In genomic region chr19:49085868-49086232, GRCh38 we compare ENCODE assay signal across 9 cellular contexts. TPM values are rescaled to one million over a fixed set of nuclear protein-coding genes. Genes with fewer than 3 reads are reported as not detected.
DNase-seq lines count a peak whose midpoint lies in the region; ATAC-seq and TF ChIP-seq lines count a peak whose summit lies in the region.
"Had no signal": no experiment of that assay in that cellular context is flagged by ENCODE, and none has a peak within 500 bp of the region (broad histone marks: within the 10 kb centered on the region; RNA-seq: fewer than 3 reads in every experiment).

No MANE protein-coding gene starts in this region.

- peaks cover 36% of the 10 kb centered on the region for H3K4me1 ChIP-seq in BLaER1
- H3K4me1 ChIP-seq in ectodermal cell (ENCODE audit: control insufficient read depth, insufficient read depth, low read length), result peaks cover 4% of the 10 kb centered on the region

- peaks cover 34% of the 10 kb centered on the region for H3K36me3 Mint-ChIP-seq in nephron (ENCODE audit: low read depth)

- H3K4me1 Mint-ChIP-seq in nephron, result peaks cover 24% of the 10 kb centered on the region

- peak overlapping the region; percentile 98 for H3K9ac ChIP-seq in BLaER1

- H3K27me3 Mint-ChIP-seq in nephron (ENCODE audit: low read depth), result no peaks in the 10 kb centered on the region

- no peak for ATAC-seq in HG02623 (IDR thresholded peaks at IDR 0.05; ENCODE audit: unreplicated experiment)

- H3K4me3 ChIP-seq in BLaER1 (peak overlapping the region; percentile 97), LNCaP clone FGC (ENCODE audit: low read depth, low read length) (peak overlapping the region; percentile 87), ectodermal cell (ENCODE audit: insufficient read depth, low read depth, low read length) (peak overlapping the region; percentile 62)

- H3K27me3 ChIP-seq in BLaER1 (no peaks in the 10 kb centered on the region), ectodermal cell (ENCODE audit: control insufficient read depth, insufficient read depth, low read length, poor library complexity, severe bottlenecking) (peaks cover 5% of the 10 kb centered on the region)

- WGBS in ectodermal cell, 2 experiments, result 2 to 3% methylated on average over 14 of the region's 14 CpGs

- no peak for TF ChIP-seq CTCF in LNCaP clone FGC (IDR thresholded peaks at IDR 0.05; ENCODE audit: control insufficient read depth, extremely low read depth, insufficient read depth)
- TF ChIP-seq CTCF in nephron (IDR thresholded peaks at IDR 0.05; ENCODE audit: unreplicated experiment in 3 of 3), result no peak

- H3K36me3 ChIP-seq in BLaER1, result peaks cover 47% of the 10 kb centered on the region
- peaks cover 33% of the 10 kb centered on the region for H3K36me3 ChIP-seq in ectodermal cell (ENCODE audit: control insufficient read depth, insufficient read depth, low read length)

- H3K27ac Mint-ChIP-seq in nephron, result peak overlapping the region; percentile 80 to 93 (median 92)

- H3K9me3 Mint-ChIP-seq in nephron, result no peaks in the 10 kb centered on the region

- no peak for DNase-seq in LNCaP clone FGC (ENCODE audit: low read depth)
- no peak for DNase-seq in G401 (ENCODE audit: low spot score)
- DNase-seq in NCI-H128 (lab: John Stamatoyannopoulos, UW; ENCODE audit: unreplicated experiment), result no peak
- DNase-seq in NCI-H2227 treated with DMSO at 0.1 percent for 48 hours (lab: John Stamatoyannopoulos, UW), result no peak

- peak overlapping the region; percentile 100 for H3K4me2 ChIP-seq in BLaER1

- peaks cover 55% of the 10 kb centered on the region for H4K20me1 ChIP-seq in BLaER1

- peak overlapping the region; percentile 97 for H3K27ac ChIP-seq in BLaER1
- peak overlapping the region; percentile 66 for H3K27ac ChIP-seq in ectodermal cell (ENCODE audit: insufficient read depth, low read depth, low read length, poor library complexity, severe bottlenecking)

- peak overlapping the region; percentile 75 to 99 (median 80) for H3K4me3 Mint-ChIP-seq in nephron

- H3K9me3 ChIP-seq in BLaER1, result no peaks in the 10 kb centered on the region
- no peaks in the 10 kb centered on the region for H3K9me3 ChIP-seq in ectodermal cell (ENCODE audit: control insufficient read depth, low read length)

- in situ Hi-C loops in G401 (cut with HindIII; ENCODE audit: low sequenced_read_pairs), result no loop called here

RNA-seq across cellular contexts. Expression of gene SNRNP70, which starts 0.6 kb away (rescaled TPM):
- polyA plus RNA-seq in ectodermal cell (2013, experiment 1 of 4), result 343 TPM
- polyA plus RNA-seq in ectodermal cell (2013, experiment 2 of 4), result 315 TPM
- polyA plus RNA-seq in ectodermal cell (2013, experiment 3 of 4), result 279 TPM
- 290 TPM for polyA plus RNA-seq in ectodermal cell (2013, experiment 4 of 4)
- 326 and 361 TPM in 2 replicates for total RNA-seq in G401 (2014; rRNA removed; shearing (Covaris generic))

RNA-seq across cellular contexts. Expression of gene KCNA7, which starts 13.4 kb away (rescaled TPM):
- polyA plus RNA-seq in ectodermal cell (2013, experiment 1 of 4), result not detected
- polyA plus RNA-seq in ectodermal cell (2013, experiment 2 of 4), result 0.04 TPM
- polyA plus RNA-seq in ectodermal cell (2013, experiment 3 of 4), result 0.11 TPM
- not detected for polyA plus RNA-seq in ectodermal cell (2013, experiment 4 of 4)
- total RNA-seq in G401 (2014; rRNA removed; shearing (Covaris generic)), result 0.06 TPM in 1 of 2 replicates, not detected in the other
- total RNA-seq: pulmonary artery endothelial cell had no signal

RNA-seq across cellular contexts. Expression of gene NTF4, which starts 21.2 kb away (rescaled TPM):
- polyA plus RNA-seq in ectodermal cell (2013, experiment 1 of 4), result 2.9 TPM
- polyA plus RNA-seq in ectodermal cell (2013, experiment 2 of 4), result 2.9 TPM
- polyA plus RNA-seq in ectodermal cell (2013, experiment 3 of 4), result 1.8 TPM
- 1.9 TPM for polyA plus RNA-seq in ectodermal cell (2013, experiment 4 of 4)
- 11.5 and 18.3 TPM in 2 replicates for total RNA-seq in G401 (2014; rRNA removed; shearing (Covaris generic))
- total RNA-seq: pulmonary artery endothelial cell had no signal

RNA-seq across cellular contexts. Expression of gene CGB7, which starts 28.3 kb away (rescaled TPM):
- 1.6 TPM for polyA plus RNA-seq in ectodermal cell (2013, experiment 1 of 4)
- 1.8 TPM for polyA plus RNA-seq in ectodermal cell (2013, experiment 2 of 4)
- polyA plus RNA-seq in ectodermal cell (2013, experiment 3 of 4), result 1.9 TPM
- polyA plus RNA-seq in ectodermal cell (2013, experiment 4 of 4), result 2.6 TPM
- 4.8 and 7.2 TPM in 2 replicates for total RNA-seq in G401 (2014; rRNA removed; shearing (Covaris generic))

RNA-seq across cellular contexts. Expression of gene LIN7B, which starts 28.3 kb away (rescaled TPM):
- polyA plus RNA-seq in ectodermal cell (2013, experiment 1 of 4), result 3.9 TPM
- 2.9 TPM for polyA plus RNA-seq in ectodermal cell (2013, experiment 2 of 4)
- polyA plus RNA-seq in ectodermal cell (2013, experiment 3 of 4), result 4.8 TPM
- polyA plus RNA-seq in ectodermal cell (2013, experiment 4 of 4), result 5.2 TPM
- 19.1 and 32.2 TPM in 2 replicates for total RNA-seq in G401 (2014; rRNA removed; shearing (Covaris generic))
